Comparison of ENCODE assay signal across 14 cellular contexts in genomic region chr18:58581265-58581664, GRCh38. TPM values are rescaled to one million over a fixed set of nuclear protein-coding genes. Genes with fewer than 3 reads are reported as not detected.
A peak's percentile ranks its signal among the peaks of the same experiment; 100 is the strongest.
DNase-seq lines count a peak whose midpoint lies in the region; ATAC-seq and TF ChIP-seq lines count a peak whose summit lies in the region.
"Had no signal": no experiment of that assay in that cellular context is flagged by ENCODE, and none has a peak within 500 bp of the region (broad histone marks: within the 10 kb centered on the region; RNA-seq: fewer than 3 reads in every experiment).

No MANE protein-coding gene starts in this region.

- H3K36me3 Mint-ChIP-seq in neural progenitor cell = no peaks in the 10 kb centered on the region

- H3K9ac ChIP-seq in neural progenitor cell = no peak overlapping the region

- peaks cover 58% of the 10 kb centered on the region for H3K4me1 ChIP-seq in neural progenitor cell

- peaks cover 3% of the 10 kb centered on the region for H3K9me3 ChIP-seq in MG63
- no peaks in the 10 kb centered on the region for H3K9me3 ChIP-seq in neural progenitor cell (ENCODE audit: low read depth)
- H3K9me3 ChIP-seq: esophagus squamous epithelium, mucosa of descending colon had no signal

- H3K36me3 ChIP-seq in MG63 (no peaks in the 10 kb centered on the region), neural progenitor cell (no peaks in the 10 kb centered on the region)
- H3K36me3 ChIP-seq: esophagus squamous epithelium had no signal

- H3K4me3 Mint-ChIP-seq in neural progenitor cell = no peak overlapping the region

- no peak overlapping the region for H2AFZ ChIP-seq in neural progenitor cell (replicated peaks)

- no peak overlapping the region for H3K27ac ChIP-seq in neural progenitor cell
- H3K27ac ChIP-seq: esophagus squamous epithelium had no signal

- ATAC-seq in HG02938 (IDR thresholded peaks at IDR 0.05; ENCODE audit: unreplicated experiment) = no peak
- no peak for ATAC-seq in GM18873 (IDR thresholded peaks at IDR 0.05; ENCODE audit: low FRiP score, unreplicated experiment)
- ATAC-seq: mucosa of descending colon had no signal

- TF ChIP-seq CTCF in epithelial cell of esophagus (IDR thresholded peaks at IDR 0.05; ENCODE audit: insufficient read depth, low read depth, low read length, missing control alignments) = no peak
- no peak for TF ChIP-seq CTCF in neural progenitor cell (IDR thresholded peaks at IDR 0.05)

- DNase-seq in EL = peak; percentile 98
- peak; percentile 93 for DNase-seq in MG63
- peak; percentile 80 for DNase-seq in epithelial cell of esophagus (ENCODE audit: low read depth)
- no peak for DNase-seq in neural progenitor cell (ENCODE audit: low spot score)
- no peak for DNase-seq in amygdala (lab: John Stamatoyannopoulos, UW)
- no peak for DNase-seq in activated CD4-positive, alpha-beta T cell treated with anti-CD3 and anti-CD28 coated beads for 48 hours
- DNase-seq: activated CD4-positive, alpha-beta T cell treated with anti-CD3 and anti-CD28 coated beads, Interleukin-2, amount 50 U/mL, for 48 hours; DMS79; esophagus squamous epithelium; mucosa of descending colon; NCI-H2029 treated with DMSO at 0.1 percent for 48 hours; stimulated activated naive CD4-positive, alpha-beta T cell had no signal

- H3K27me3 ChIP-seq in MG63 = no peaks in the 10 kb centered on the region
- no peaks in the 10 kb centered on the region for H3K27me3 ChIP-seq in neural progenitor cell

- peaks cover 3% of the 10 kb centered on the region for H3K27me3 Mint-ChIP-seq in neural progenitor cell (ENCODE audit: insufficient read depth, low read depth)

- H3K9me3 Mint-ChIP-seq in neural progenitor cell = no peaks in the 10 kb centered on the region

- H3K4me3 ChIP-seq in MG63 (no peak overlapping the region), epithelial cell of esophagus (ENCODE audit: low read length) (no peak overlapping the region), neural progenitor cell (no peak overlapping the region)
- H3K4me3 ChIP-seq: esophagus squamous epithelium, mucosa of descending colon had no signal

- peaks cover 78% of the 10 kb centered on the region for H3K4me1 Mint-ChIP-seq in neural progenitor cell

- H3F3A ChIP-seq in neural progenitor cell (ENCODE audit: low read depth) = peaks cover 24% of the 10 kb centered on the region

- H3K27ac Mint-ChIP-seq in neural progenitor cell = peak overlapping the region; percentile 21

- H4K20me1 ChIP-seq in neural progenitor cell (ENCODE audit: low read depth) = no peaks in the 10 kb centered on the region

- H3K4me2 ChIP-seq in neural progenitor cell = no peak overlapping the region

- no peaks in the 10 kb centered on the region for H3K79me2 ChIP-seq in neural progenitor cell (ENCODE audit: low read depth)

RNA-seq across cellular contexts. Expression of gene ALPK2, which starts 47.6 kb away (rescaled TPM):
- 6.2 and 10.5 TPM in 2 replicates for total RNA-seq in MG63 (2014; rRNA removed; shearing (Covaris generic); ENCODE audit: low replicate concordance)
- total RNA-seq in neural progenitor cell (ENCODE audit: low replicate concordance) = 0.15 and 0.24 TPM in 2 replicates

Comparison
In these comparisons a context has a peak if more than half of its experiments do, and no peak if none do; other contexts are left out.
1. DNase-seq: peak in EL (single experiment), MG63 (single experiment) and epithelial cell of esophagus (single experiment); none in neural progenitor cell (single experiment), amygdala (0 of 56) and activated CD4-positive, alpha-beta T cell treated with anti-CD3 and anti-CD28 coated beads for 48 hours (single experiment).